8 cellular contexts compared by ENCODE assay signal in genomic region chr11:62108017-62108750, GRCh38. TPM values are rescaled to one million over a fixed set of nuclear protein-coding genes. Genes with fewer than 3 reads are reported as not detected.
DNase-seq lines count a peak whose midpoint lies in the region; ATAC-seq and TF ChIP-seq lines count a peak whose summit lies in the region.

No MANE protein-coding gene starts in this region.

- no peaks in the 10 kb centered on the region for H4K20me1 ChIP-seq in OCI-LY3 (ENCODE audit: insufficient read depth, low read length)

- no peaks in the 10 kb centered on the region for H3K36me3 Mint-ChIP-seq in activated CD4-positive, alpha-beta T cell treated with anti-CD3 and anti-CD28 coated beads for 36 hours (ENCODE audit: low read depth)
- peaks cover 6% of the 10 kb centered on the region for H3K36me3 Mint-ChIP-seq in MCF 10A (ENCODE audit: insufficient read depth, unreplicated experiment)

- CTCF ChIA-PET in activated CD4-positive, alpha-beta T cell treated with anti-CD3 and anti-CD28 coated beads for 36 hours (lab: Charles Lee) = interaction anchor here (0.5 to 6.1 kb wide), 46 partner anchors 8 to 607 kb away, joined by 3 to 151 read pairs (median 5); partner anchors contain the start of genes BEST1 and INCENP
- CTCF ChIA-PET in MCF 10A (lab: Yijun Ruan, JAX) = interaction anchor here (0.5 to 5.7 kb wide), 69 partner anchors 12 to 1991 kb away, joined by 3 to 96 read pairs (median 4); partner anchors contain the start of genes FADS3, INCENP, MTA2 and TMEM258

- H3K9me3 Mint-ChIP-seq in activated CD4-positive, alpha-beta T cell treated with anti-CD3 and anti-CD28 coated beads for 36 hours (ENCODE audit: low read depth) = peaks cover 4% of the 10 kb centered on the region
- H3K9me3 Mint-ChIP-seq in MCF 10A (ENCODE audit: unreplicated experiment) = no peaks in the 10 kb centered on the region

- no peaks in the 10 kb centered on the region for H3K36me3 ChIP-seq in OCI-LY3 (replicated peaks; ENCODE audit: low read depth, low read length)
- H3K36me3 ChIP-seq in kidney epithelial cell (ENCODE audit: control insufficient read depth, insufficient read depth, low read length) = no peaks in the 10 kb centered on the region
- H3K36me3 ChIP-seq in thyroid gland = no peaks in the 10 kb centered on the region

- H3K9me3 ChIP-seq in OCI-LY3 (ENCODE audit: insufficient read depth, low read length) = no peaks in the 10 kb centered on the region
- no peaks in the 10 kb centered on the region for H3K9me3 ChIP-seq in thyroid gland

- no peak for TF ChIP-seq EP300 in Ishikawa (IDR thresholded peaks at IDR 0.05; ENCODE audit: borderline replicate concordance)

- no peak overlapping the region for H2AFZ ChIP-seq in OCI-LY3 (ENCODE audit: low read depth, low read length)

- peaks cover 16% of the 10 kb centered on the region for H3K4me1 Mint-ChIP-seq in activated CD4-positive, alpha-beta T cell treated with anti-CD3 and anti-CD28 coated beads for 36 hours
- no peaks in the 10 kb centered on the region for H3K4me1 Mint-ChIP-seq in MCF 10A (ENCODE audit: insufficient read depth, unreplicated experiment)

- peak; percentile 86 for TF ChIP-seq RAD21 in Ishikawa (IDR thresholded peaks at IDR 0.05; ENCODE audit: low read depth)

- peaks cover 2% of the 10 kb centered on the region for H3K27me3 Mint-ChIP-seq in activated CD4-positive, alpha-beta T cell treated with anti-CD3 and anti-CD28 coated beads for 36 hours
- H3K27me3 Mint-ChIP-seq in MCF 10A (ENCODE audit: insufficient read depth, unreplicated experiment) = no peaks in the 10 kb centered on the region

- no peaks in the 10 kb centered on the region; the same call in 1 of the 2 replicates for H3K4me1 ChIP-seq in OCI-LY3 (ENCODE audit: low read length)
- H3K4me1 ChIP-seq in thyroid gland = peaks cover 4 to 24% of the 10 kb centered on the region in 2 donors

- H3K4me3 Mint-ChIP-seq in activated CD4-positive, alpha-beta T cell treated with anti-CD3 and anti-CD28 coated beads for 36 hours = no peak overlapping the region
- H3K4me3 Mint-ChIP-seq in MCF 10A (ENCODE audit: unreplicated experiment) = no peak overlapping the region

- intact Hi-C loops in activated CD4-positive, alpha-beta T cell treated with anti-CD3 and anti-CD28 coated beads for 36 hours (cut with DNase I, micrococcal nuclease) = loop anchor here (1.0 to 5.0 kb wide), 6 partner anchors 161 to 356 kb away; partner anchors contain the start of gene MYRF (in 2 of the 2)
- intact Hi-C loops in MCF 10A (cut with micrococcal nuclease) = loop anchor here (1.0 to 2.0 kb wide), 3 partner anchors 211 to 361 kb away; no protein-coding TSS in a partner anchor
- intact Hi-C loops in thyroid gland (cut with DNase I) = loop anchor here (5.0 kb wide), 1 partner anchor 316 kb away; the partner anchor contains the start of genes FEN1 and TMEM258

- H3K27me3 ChIP-seq in OCI-LY3 (ENCODE audit: low read depth, low read length) (peaks cover 12% of the 10 kb centered on the region; the same call in 1 of the 2 replicates), kidney epithelial cell (ENCODE audit: control insufficient read depth, insufficient read depth, low read length) (no peaks in the 10 kb centered on the region), thyroid gland (no peaks in the 10 kb centered on the region)

- peak; percentile 51 for DNase-seq in activated CD4-positive, alpha-beta T cell treated with anti-CD3 and anti-CD28 coated beads for 36 hours
- no peak for DNase-seq in activated CD4-positive, alpha-beta T cell treated with anti-CD3 and anti-CD28 coated beads for 1 hour
- peak; percentile 69 for DNase-seq in MCF 10A (ENCODE audit: unreplicated experiment)
- DNase-seq in kidney epithelial cell (ENCODE audit: low read depth) = no peak
- no peak for DNase-seq in thyroid gland

- peak; percentile 32 for ATAC-seq in activated CD4-positive, alpha-beta T cell treated with anti-CD3 and anti-CD28 coated beads for 36 hours
- no peak for ATAC-seq in GM18870 (IDR thresholded peaks at IDR 0.05; ENCODE audit: unreplicated experiment)

- no peak for TF ChIP-seq POLR2A in thyroid gland (IDR thresholded peaks at IDR 0.05)

- H3K79me2 ChIP-seq in OCI-LY3 (ENCODE audit: low read length) = no peaks in the 10 kb centered on the region

- no peak overlapping the region for H3K9ac ChIP-seq in OCI-LY3 (ENCODE audit: low read length)

- H3K27ac ChIP-seq in OCI-LY3 (ENCODE audit: low read length) (no peak overlapping the region), thyroid gland (no peak overlapping the region)

- H3K27ac Mint-ChIP-seq in activated CD4-positive, alpha-beta T cell treated with anti-CD3 and anti-CD28 coated beads for 36 hours = no peak overlapping the region
- H3K27ac Mint-ChIP-seq in MCF 10A (ENCODE audit: low read depth, unreplicated experiment) = no peak overlapping the region

- BruUV-seq in MCF 10A (replicated peaks; lab: Mats Ljungman, UMichigan) = no TSS peak

- WGBS in thyroid gland, 2 donors = 47 to 48% methylated on average over 14 of the region's 14 CpGs

- H3K4me2 ChIP-seq in OCI-LY3 (ENCODE audit: low read length) = no peak overlapping the region

- POLR2A ChIA-PET in activated CD4-positive, alpha-beta T cell treated with anti-CD3 and anti-CD28 coated beads for 36 hours (lab: Charles Lee) = no interaction called here
- POLR2A ChIA-PET in MCF 10A (lab: Yijun Ruan, JAX) = interaction anchor here (0.6 to 2.2 kb wide), 6 partner anchors 16 to 662 kb away, joined by 3 to 13 read pairs (median 4); partner anchors contain the start of gene INCENP

- H3K4me3 ChIP-seq in OCI-LY3 (ENCODE audit: low read length) (no peak overlapping the region), kidney epithelial cell (ENCODE audit: low read depth, low read length) (no peak overlapping the region), thyroid gland (replicated peaks in 1 of 3) (no peak overlapping the region)

- peak; percentile 93 for TF ChIP-seq CTCF in OCI-LY3 (IDR thresholded peaks at IDR 0.05; ENCODE audit: low read depth, low read length)
- TF ChIP-seq CTCF in MCF 10A (IDR thresholded peaks at IDR 0.05; ENCODE audit: unreplicated experiment) = peak; percentile 79
- TF ChIP-seq CTCF in kidney epithelial cell (IDR thresholded peaks at IDR 0.05; ENCODE audit: insufficient read depth, low read length, poor library complexity, severe bottlenecking) = peak; percentile 75
- peak; percentile 69 to 85 (median 80) for TF ChIP-seq CTCF in thyroid gland (IDR thresholded peaks at IDR 0.05)

TF ChIP-seq in Ishikawa, 13 proteins besides CTCF, POLR2A, EP300 and RAD21:
- TF ChIP-seq TCF12 (IDR thresholded peaks at IDR 0.05; ENCODE audit: low read depth) (no peak), REST (IDR thresholded peaks at IDR 0.05; ENCODE audit: low read depth) (no peak), MAX (IDR thresholded peaks at IDR 0.05) (no peak), NFIC (IDR thresholded peaks at IDR 0.05) (no peak), USF1 (IDR thresholded peaks at IDR 0.05) (no peak), TAF1 (IDR thresholded peaks at IDR 0.05; ENCODE audit: low read depth) (no peak), CREB1 (IDR thresholded peaks at IDR 0.05; ENCODE audit: low read depth) (no peak), FOXM1 (IDR thresholded peaks at IDR 0.05; ENCODE audit: borderline replicate concordance, low read depth) (no peak), EGR1 (IDR thresholded peaks at IDR 0.05) (no peak), YY1 (IDR thresholded peaks at IDR 0.05; ENCODE audit: low read depth) (no peak), ZBTB7A (IDR thresholded peaks at IDR 0.05; ENCODE audit: low read depth) (no peak), CEBPB (IDR thresholded peaks at IDR 0.05) (no peak)

RNA-seq across cellular contexts. Expression of gene INCENP, which starts 15.6 kb away (rescaled TPM):
- total RNA-seq in activated CD4-positive, alpha-beta T cell treated with anti-CD3 and anti-CD28 coated beads for 36 hours = 100 to 1,000 TPM; 125 to 140 TPM
- total RNA-seq in MCF 10A (2022) (40.4 and 56.2 TPM in 2 replicates), kidney epithelial cell (16.1 and 18.8 TPM in 2 replicates), thyroid gland (10 to 100 TPM; 16.9 to 99.4 (median 42.4) TPM)

Comparison
In these comparisons a context has a peak if more than half of its experiments do, and no peak if none do; other contexts are left out.
1. DNase-seq: peak in activated CD4-positive, alpha-beta T cell treated with anti-CD3 and anti-CD28 coated beads for 36 hours (single experiment) and MCF 10A (single experiment); none in activated CD4-positive, alpha-beta T cell treated with anti-CD3 and anti-CD28 coated beads for 1 hour (single experiment), kidney epithelial cell (single experiment) and thyroid gland (0 of 2).
2. Peak in every context shown above with its lines, with median percentiles within 50 percentile points of each other: CTCF ChIP-seq.